8 cellular contexts compared by ENCODE assay signal in the genomic region with DNA sequence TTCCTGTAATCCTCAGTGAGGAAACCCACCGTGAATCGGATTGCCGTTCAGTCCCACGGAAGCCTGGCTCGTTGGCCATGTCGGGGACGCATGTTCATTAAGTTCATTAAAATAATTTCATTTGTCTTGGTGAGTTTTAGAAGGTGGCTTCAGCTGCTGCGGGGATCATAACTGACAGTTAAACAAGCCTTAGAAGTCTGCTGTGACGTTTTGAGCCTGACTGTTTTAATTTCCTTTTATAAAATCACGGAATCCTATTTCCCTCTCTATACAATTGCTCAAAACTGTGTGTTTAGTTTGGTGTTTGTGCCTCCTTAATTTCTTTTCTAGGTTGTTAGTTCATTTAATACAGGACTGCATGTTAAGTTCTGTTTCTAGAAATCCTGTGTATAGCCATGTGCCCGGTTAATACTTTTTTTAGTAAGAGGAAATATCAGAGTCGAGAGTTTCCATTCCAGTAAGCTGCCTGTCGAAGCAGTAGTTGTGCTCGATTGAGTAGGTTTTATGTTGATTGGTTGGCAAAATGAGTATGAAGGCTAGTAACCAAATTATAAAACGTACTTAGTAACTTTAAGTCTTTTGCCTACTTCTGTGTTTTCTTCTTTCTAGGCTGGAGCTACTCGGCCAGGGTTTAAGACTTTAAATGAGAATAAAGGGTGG. TPM values are rescaled to one million over a fixed set of nuclear protein-coding genes. Genes with fewer than 3 reads are reported as not detected.
DNase-seq lines count a peak whose midpoint lies in the region; ATAC-seq, FAIRE-seq and TF ChIP-seq lines count a peak whose summit lies in the region.

No MANE protein-coding gene starts in this region.

- peak overlapping the region; percentile 95 for H3K27ac Mint-ChIP-seq in endodermal cell
- H3K27ac Mint-ChIP-seq in naive thymus-derived CD8-positive, alpha-beta T cell: peak overlapping the region; percentile 83 to 97 (median 92)

- TF ChIP-seq RAD21 in A549 (conservative IDR thresholded peaks at IDR 0.05 in 1 of 2, IDR thresholded peaks at IDR 0.05 in 1 of 2): no peak

- ATAC-seq in A549 (no peak), GM18511 (IDR thresholded peaks at IDR 0.05; ENCODE audit: unreplicated experiment) (peak; percentile 16), HG02938 (IDR thresholded peaks at IDR 0.05; ENCODE audit: unreplicated experiment) (no peak), GM18868 (IDR thresholded peaks at IDR 0.05; ENCODE audit: unreplicated experiment) (no peak), GM21619 (IDR thresholded peaks at IDR 0.05; ENCODE audit: unreplicated experiment) (no peak)
- ATAC-seq in naive thymus-derived CD8-positive, alpha-beta T cell: no peak

- TF ChIP-seq CTCF in A549 (IDR thresholded peaks at IDR 0.05): no peak
- TF ChIP-seq CTCF in endodermal cell (conservative IDR thresholded peaks at IDR 0.05): no peak

- H3K27me3 ChIP-seq in endodermal cell (ENCODE audit: control insufficient read depth, insufficient read depth, low read length, poor library complexity, severe bottlenecking): no peaks in the 10 kb centered on the region

- peak overlapping the region; percentile 95 for H3K4me2 ChIP-seq in A549

- FAIRE-seq in A549 (lab: Jason Lieb, UNC): no peak
- FAIRE-seq in RCC 7860 (lab: Jason Lieb, UNC): no peak

- DNase-seq in A549 (ENCODE audit: low read depth in 1 of 2, low spot score in 1 of 2): peak in 1 of 2 experiments; percentile 22
- DNase-seq in RCC 7860 (ENCODE audit: low spot score): peak; percentile 16
- no peak for DNase-seq in endodermal cell
- DNase-seq in naive thymus-derived CD8-positive, alpha-beta T cell: no peak

- H3K36me3 ChIP-seq in endodermal cell (ENCODE audit: control insufficient read depth, insufficient read depth, low read length): peaks cover 26% of the 10 kb centered on the region

- no peaks in the 10 kb centered on the region for H3K27me3 Mint-ChIP-seq in endodermal cell (ENCODE audit: insufficient read depth)
- H3K27me3 Mint-ChIP-seq in naive thymus-derived CD8-positive, alpha-beta T cell: no peaks in the 10 kb centered on the region

- no peaks in the 10 kb centered on the region for H3K9me3 ChIP-seq in A549
- H3K9me3 ChIP-seq in endodermal cell (ENCODE audit: control insufficient read depth, low read length): no peaks in the 10 kb centered on the region

- peaks cover 23% of the 10 kb centered on the region for H3K36me3 Mint-ChIP-seq in endodermal cell (ENCODE audit: low read depth)
- H3K36me3 Mint-ChIP-seq in naive thymus-derived CD8-positive, alpha-beta T cell: peaks cover 0 to 30% (median 2%) of the 10 kb centered on the region in 3 donors

- WGBS in A549 (ENCODE audit: missing lambda C conversion rate): under 1% methylated on average over 16 of the region's 16 CpGs
- 0 to 2% methylated on average over 10 to 12 of the region's 16 CpGs for WGBS in endodermal cell (ENCODE audit: insufficient coverage in 1 of 2, insufficient read length in 1 of 2), 2 experiments

- H3K9me3 Mint-ChIP-seq in endodermal cell: peaks cover 6% of the 10 kb centered on the region
- H3K9me3 Mint-ChIP-seq in naive thymus-derived CD8-positive, alpha-beta T cell: no peaks in the 10 kb centered on the region

- POLR2A ChIA-PET in A549 (lab: Yijun Ruan, JAX): interaction anchor here (0.6 kb wide), 1 partner anchor 53 kb away, joined by 4 read pairs; a partner anchor contains a TSS
- POLR2A ChIA-PET in naive thymus-derived CD8-positive, alpha-beta T cell (lab: Charles Lee): no interaction called here

- peaks cover 10% of the 10 kb centered on the region; the same call in 2 of the 3 replicates for H3K4me1 ChIP-seq in A549
- no peaks in the 10 kb centered on the region for H3K4me1 ChIP-seq in endodermal cell (ENCODE audit: control insufficient read depth, insufficient read depth, low read length)

- H3K27ac ChIP-seq in A549 (peak overlapping the region; percentile 89 to 93), endodermal cell (ENCODE audit: low read depth, low read length) (peak overlapping the region; percentile 80)

- peaks cover 10% of the 10 kb centered on the region for H3K4me1 Mint-ChIP-seq in endodermal cell
- H3K4me1 Mint-ChIP-seq in naive thymus-derived CD8-positive, alpha-beta T cell: peaks cover 17 to 40% (median 33%) of the 10 kb centered on the region in 4 donors

- peak overlapping the region; percentile 89 for H3K9ac ChIP-seq in endodermal cell (ENCODE audit: extremely low read depth, low read length, poor library complexity, severe bottlenecking)

- no peak for TF ChIP-seq EP300 in A549 (IDR thresholded peaks at IDR 0.05)

- peak overlapping the region; percentile 85 for H3K4me3 Mint-ChIP-seq in endodermal cell
- H3K4me3 Mint-ChIP-seq in naive thymus-derived CD8-positive, alpha-beta T cell: peak overlapping the region; percentile 87 to 97 (median 93)

- peak overlapping the region; percentile 90 for H3K4me3 ChIP-seq in A549
- H3K4me3 ChIP-seq in endodermal cell (ENCODE audit: low read length): peak overlapping the region; percentile 99

- CTCF ChIA-PET in A549 (lab: Yijun Ruan, JAX): interaction anchor here (1.7 to 1.8 kb wide), 2 partner anchors 9 to 19 kb away, joined by 4 to 6 read pairs; no protein-coding TSS in a partner anchor

- TF ChIP-seq POLR2A in A549 (IDR thresholded peaks at IDR 0.05; ENCODE audit: low read length): no peak

TF ChIP-seq in A549, 52 proteins besides CTCF, POLR2A, EP300 and RAD21:
- TF ChIP-seq, protein P1, sequence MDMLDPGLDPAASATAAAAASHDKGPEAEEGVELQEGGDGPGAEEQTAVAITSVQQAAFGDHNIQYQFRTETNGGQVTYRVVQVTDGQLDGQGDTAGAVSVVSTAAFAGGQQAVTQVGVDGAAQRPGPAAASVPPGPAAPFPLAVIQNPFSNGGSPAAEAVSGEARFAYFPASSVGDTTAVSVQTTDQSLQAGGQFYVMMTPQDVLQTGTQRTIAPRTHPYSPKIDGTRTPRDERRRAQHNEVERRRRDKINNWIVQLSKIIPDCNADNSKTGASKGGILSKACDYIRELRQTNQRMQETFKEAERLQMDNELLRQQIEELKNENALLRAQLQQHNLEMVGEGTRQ (IDR thresholded peaks at IDR 0.05): no peak
- TF ChIP-seq ZC3H11A (IDR thresholded peaks at IDR 0.05): no peak
- TF ChIP-seq HOXA7 (CRISPR knock-in tag; IDR thresholded peaks at IDR 0.05): peak; percentile 24; the same call in 1 of the 2 replicates
- TF ChIP-seq KDM5A (IDR thresholded peaks at IDR 0.05): 0 out of 2 replicates have a peak, but pooled peaks have one; percentile 54
- TF ChIP-seq EHMT2 (IDR thresholded peaks at IDR 0.05; ENCODE audit: low read depth): no peak

RNA-seq across cellular contexts. Expression of a gene that starts 0.7 kb away (rescaled TPM):
- polyA plus RNA-seq in A549 (2011; rRNA removed) (94.0 and 153 TPM in 2 replicates), A549 (2017; fragmentation: RNase III; extraction: RNeasy Plus Mini Kit Qiagen cat#74134 plus additional on column Dnase treatment) (111 to 123 TPM (median 120 TPM) in 3 replicates)
- 60.8 and 77.2 TPM in 2 replicates for polyA plus RNA-seq in A549 (2012; cell fraction: cytosol; rRNA removed)
- 31.2 and 45.5 TPM in 2 replicates for polyA plus RNA-seq in A549 (2012; cell fraction: nucleus; rRNA removed)
- 63.2 and 69.5 TPM in 2 replicates for polyA minus RNA-seq in A549 (2011; rRNA and poly(A)+ RNA removed)
- 10 to 100 TPM; 57.0 to 58.3 TPM for total RNA-seq in endodermal cell
- polyA plus RNA-seq in endodermal cell (2013, experiment 1 of 2): 48.5 TPM
- 43.7 TPM for polyA plus RNA-seq in endodermal cell (2013, experiment 2 of 2)
- total RNA-seq in naive thymus-derived CD8-positive, alpha-beta T cell: 10 to 100 TPM; 40.8 to 44.3 TPM
- 10 to 100 TPM; 35.9 to 44.8 (median 36.8) TPM for polyA plus RNA-seq in naive thymus-derived CD8-positive, alpha-beta T cell

RNA-seq across cellular contexts. Expression of a gene that starts 52.7 kb away (rescaled TPM):
- polyA plus RNA-seq in A549 (2011; rRNA removed): 44.6 and 47.8 TPM in 2 replicates
- polyA plus RNA-seq in A549 (2012; cell fraction: cytosol; rRNA removed): 23.6 and 29.7 TPM in 2 replicates
- polyA plus RNA-seq in A549 (2012; cell fraction: nucleus; rRNA removed): 20.2 and 29.1 TPM in 2 replicates
- polyA plus RNA-seq in A549 (2017; fragmentation: RNase III; extraction: RNeasy Plus Mini Kit Qiagen cat#74134 plus additional on column Dnase treatment): 21.8 to 23.3 TPM (median 22.0 TPM) in 3 replicates
- polyA minus RNA-seq in A549 (2011; rRNA and poly(A)+ RNA removed): 71.1 and 71.2 TPM in 2 replicates
- 10 to 100 TPM; 18.5 to 18.7 TPM for total RNA-seq in endodermal cell
- polyA plus RNA-seq in endodermal cell (2013, experiment 1 of 2): 11.0 TPM
- polyA plus RNA-seq in endodermal cell (2013, experiment 2 of 2): 11.0 TPM
- 10 to 100 TPM; 11.5 to 13.2 TPM for total RNA-seq in naive thymus-derived CD8-positive, alpha-beta T cell
- 1 to 10 TPM; 2.1 to 3.9 (median 2.3) TPM for polyA plus RNA-seq in naive thymus-derived CD8-positive, alpha-beta T cell
